Comparison of ENCODE assay signal across 8 cellular contexts in genomic region chr1:27234054-27234882, GRCh38. TPM values are rescaled to one million over a fixed set of nuclear protein-coding genes. Genes with fewer than 3 reads are reported as not detected.
A peak's percentile ranks its signal among the peaks of the same experiment; 100 is the strongest.
DNase-seq lines count a peak whose midpoint lies in the region; ATAC-seq, FAIRE-seq and TF ChIP-seq lines count a peak whose summit lies in the region.

TSS of gene WDTC1 (plus strand) at chr1:27234632. CDS start at chr1:27261055, 26,423 bp downstream.

- H3K9ac ChIP-seq in keratinocyte (ENCODE audit: control insufficient read depth, extremely low read depth, insufficient read depth, low read length), result peak within 1 kb of the TSS; percentile 73

- H3K4me1 ChIP-seq in keratinocyte (ENCODE audit: control insufficient read depth, extremely low read depth, insufficient read depth, low read length), result peaks cover 9% of the 10 kb centered on the region

- H3K9me1 ChIP-seq in keratinocyte (ENCODE audit: control insufficient read depth, extremely low read depth, insufficient read depth, low read length), result no peaks in the 10 kb centered on the region

- TF ChIP-seq CTCF in keratinocyte (optimal IDR thresholded peaks at IDR 0.05 in 1 of 3, IDR thresholded peaks at IDR 0.05 in 1 of 3, conservative IDR thresholded peaks at IDR 0.05 in 1 of 3; ENCODE audit: extremely low read depth in 1 of 3, insufficient read depth in 2 of 3, low read length in 3 of 3), result no peak

- no peaks in the 10 kb centered on the region for H4K20me1 ChIP-seq in keratinocyte (ENCODE audit: control insufficient read depth, extremely low read depth, insufficient read depth, low read length)

- FAIRE-seq in keratinocyte (lab: Jason Lieb, UNC), result peak; percentile 60

- peak within 1 kb of the TSS; percentile 84 for H3K4me2 ChIP-seq in keratinocyte (ENCODE audit: control insufficient read depth, extremely low read depth, insufficient read depth, low read depth, low read length)

- H3K27ac ChIP-seq in keratinocyte (ENCODE audit: control insufficient read depth, insufficient read depth, low read length), result peak within 1 kb of the TSS; percentile 38

- peak within 1 kb of the TSS; percentile 71 to 85 (median 80) for H3K4me3 ChIP-seq in keratinocyte (ENCODE audit: control insufficient read depth in 2 of 3, extremely low read depth in 1 of 3, insufficient read depth in 2 of 3, low read depth in 1 of 3, low read length in 3 of 3)

- peak; percentile 67 for TF ChIP-seq POLR2A in GM19099 (IDR thresholded peaks at IDR 0.05; ENCODE audit: extremely low read depth, insufficient read length, low read depth)

- peak within 1 kb of the TSS; percentile 86 for H2AFZ ChIP-seq in keratinocyte (ENCODE audit: control insufficient read depth, low read length)

- peak; percentile 92 for ATAC-seq in HG03432 (IDR thresholded peaks at IDR 0.05; ENCODE audit: unreplicated experiment)

- dilution Hi-C loops in keratinocyte (cut with MboI; ENCODE audit: extremely low pct_ligation_motif_present, low sequenced_read_pairs), result no loop called here

- no peaks in the 10 kb centered on the region for H3K9me3 ChIP-seq in keratinocyte (ENCODE audit: control insufficient read depth, low read depth, low read length)

- peaks cover 8% of the 10 kb centered on the region for H3K79me2 ChIP-seq in keratinocyte (ENCODE audit: control insufficient read depth, insufficient read depth, low read length)

- no peaks in the 10 kb centered on the region for H3K27me3 ChIP-seq in keratinocyte (ENCODE audit: control insufficient read depth, extremely low read depth, insufficient read depth, low read length)

- peak; percentile 99 for DNase-seq in AG20443 (ENCODE audit: low spot score)
- DNase-seq in NCI-H510A (lab: John Stamatoyannopoulos, UW), result peak; percentile 96
- peak; percentile 98 for DNase-seq in activated CD4-positive, alpha-beta T cell treated with anti-CD3 and anti-CD28 coated beads for 1 hour
- DNase-seq in cerebellum (ENCODE audit: low spot score), result peak; percentile 98
- DNase-seq in keratinocyte (ENCODE audit: low read depth, low spot score), result peak; percentile 79
- peak; percentile 94 to 98 for DNase-seq in stimulated activated CD4-positive, alpha-beta T cell treated with anti-CD3 and anti-CD28 coated beads, Interleukin-15, amount 100 ng/mL, for 1 hour (ENCODE audit: low read depth in 1 of 2, low spot score in 1 of 2)

- no peaks in the 10 kb centered on the region for H3K36me3 ChIP-seq in keratinocyte (ENCODE audit: control insufficient read depth in 2 of 2, extremely low read depth in 1 of 2, insufficient read depth in 2 of 2, low read length in 2 of 2)

RNA-seq across cellular contexts. Expression of gene WDTC1, which starts in this region (rescaled TPM):
- 23.0 TPM for total RNA-seq in cerebellum
- 5.1 to 10.1 TPM (median 5.7 TPM) in 3 replicates for polyA plus RNA-seq in keratinocyte
- polyA plus RNA-seq in keratinocyte (2011; ENCODE audit: low read depth), result 4.4 TPM
- 6.2 and 10.3 TPM in 2 replicates for polyA plus RNA-seq in keratinocyte (2011; cell fraction: cytosol; rRNA removed)
- 11.6 and 15.7 TPM in 2 replicates for polyA plus RNA-seq in keratinocyte (2011; cell fraction: nucleus; rRNA removed)
- 16.0 and 17.7 TPM in 2 replicates for polyA plus RNA-seq in keratinocyte (2012; ENCODE audit: low replicate concordance)
- polyA minus RNA-seq in keratinocyte, result 10.5 to 37.9 TPM (median 11.1 TPM) in 3 replicates
- polyA minus RNA-seq in keratinocyte (2011; cell fraction: cytosol; rRNA and poly(A)+ RNA removed), result 9.0 TPM
- polyA minus RNA-seq in keratinocyte (2011; cell fraction: nucleus; rRNA and poly(A)+ RNA removed), result 8.4 and 11.0 TPM in 2 replicates

Comparison
In these comparisons a context has a peak if more than half of its experiments do, and no peak if none do; other contexts are left out.
1. Peak in every context shown above with its lines: DNase-seq, ATAC-seq, H3K4me3 ChIP-seq and H3K27ac ChIP-seq.